ENCODE assay signal across 2 cellular contexts in genomic region chr2:230224458-230224857, GRCh38.
TF ChIP-seq lines count a peak whose summit lies in the region.

No MANE protein-coding gene starts in this region.

TF ChIP-seq in HepG2, 621 proteins besides CTCF, POLR2A, EP300 and RAD21:
- TF ChIP-seq PCBP1 (IDR thresholded peaks at IDR 0.05; ENCODE audit: borderline replicate concordance, low read depth, low read length) = 0 out of 2 replicates have a peak, but pooled peaks have one; percentile 34
- TF ChIP-seq POGZ (CRISPR knock-in tag; IDR thresholded peaks at IDR 0.05) = no peak
- no peak for TF ChIP-seq ZBTB37 (CRISPR knock-in tag; IDR thresholded peaks at IDR 0.05)
- peak; percentile 47 for TF ChIP-seq HNRNPK (IDR thresholded peaks at IDR 0.05; ENCODE audit: low read depth, low read length, poor library complexity, severe bottlenecking)

TF ChIP-seq in GM12878, 131 proteins besides CTCF, POLR2A, EP300 and RAD21:
- TF ChIP-seq FOXK2 (IDR thresholded peaks at IDR 0.05) (no peak), FOS (IDR thresholded peaks at IDR 0.05; ENCODE audit: borderline replicate concordance, extremely low read depth, insufficient read length) (no peak), RBBP5 (conservative IDR thresholded peaks at IDR 0.05) (no peak), CHD1 (IDR thresholded peaks at IDR 0.05; ENCODE audit: low read depth, low read length) (no peak), BMI1 (IDR thresholded peaks at IDR 0.05; ENCODE audit: borderline replicate concordance) (no peak), MTA3 (IDR thresholded peaks at IDR 0.05; ENCODE audit: borderline replicate concordance, low read length) (no peak), CREM (IDR thresholded peaks at IDR 0.05; ENCODE audit: low read depth) (no peak), KAT2A (conservative IDR thresholded peaks at IDR 0.05; ENCODE audit: control insufficient read depth, low read depth, low read length) (no peak), SIN3A (IDR thresholded peaks at IDR 0.05; ENCODE audit: low read depth, low read length) (no peak), PRDM15 (CRISPR knock-in tag; IDR thresholded peaks at IDR 0.05) (no peak), POU2F2 (IDR thresholded peaks at IDR 0.05; ENCODE audit: borderline replicate concordance, low read depth, low read length) (peak; percentile 82; the same call in 2 of the 3 replicates), RCOR1 (conservative IDR thresholded peaks at IDR 0.05; ENCODE audit: low read depth, low read length) (no peak), USF2 (IDR thresholded peaks at IDR 0.05; ENCODE audit: borderline replicate concordance, low read depth, low read length) (no peak), TAF1 (IDR thresholded peaks at IDR 0.05; ENCODE audit: borderline replicate concordance, low read depth, low read length) (no peak), ASH2L (IDR thresholded peaks at IDR 0.05; ENCODE audit: borderline replicate concordance, low read depth) (no peak), ZSCAN29 (IDR thresholded peaks at IDR 0.05) (no peak), SPI1 (IDR thresholded peaks at IDR 0.05; ENCODE audit: borderline replicate concordance, insufficient read depth, low read depth, low read length) (peak; percentile 81), RUNX3 (IDR thresholded peaks at IDR 0.05; ENCODE audit: low read length) (no peak), DPF2 (IDR thresholded peaks at IDR 0.05) (no peak), NFIC (IDR thresholded peaks at IDR 0.05; ENCODE audit: low read depth, low read length) (no peak), IKZF2 (IDR thresholded peaks at IDR 0.05) (peak in 1 of 2 experiments; percentile 52; a peak in 2 of 4 replicates), IRF4 (IDR thresholded peaks at IDR 0.05; ENCODE audit: low read depth, low read length) (0 out of 2 replicates have a peak, but pooled peaks have one; percentile 14), SMAD5 (IDR thresholded peaks at IDR 0.05; ENCODE audit: low read depth) (no peak), RELB (IDR thresholded peaks at IDR 0.05; ENCODE audit: low read depth) (no peak), NR2C1 (IDR thresholded peaks at IDR 0.05) (no peak), BCL11A (IDR thresholded peaks at IDR 0.05; ENCODE audit: low read depth, low read length) (no peak), CEBPB (IDR thresholded peaks at IDR 0.05; ENCODE audit: borderline replicate concordance in 1 of 2, low read depth in 2 of 2, low read length in 2 of 2) (no peak), E2F8 (IDR thresholded peaks at IDR 0.05; ENCODE audit: low read depth, partially characterized antibody) (no peak), MEF2B (IDR thresholded peaks at IDR 0.05; ENCODE audit: partially characterized antibody, poor library complexity, severe bottlenecking) (no peak), PAX5 (IDR thresholded peaks at IDR 0.05; ENCODE audit: borderline replicate concordance, low read depth, low read length) (peak; percentile 30; the same call in 1 of the 2 replicates)
